6 cellular contexts compared by ENCODE assay signal in the genomic region with DNA sequence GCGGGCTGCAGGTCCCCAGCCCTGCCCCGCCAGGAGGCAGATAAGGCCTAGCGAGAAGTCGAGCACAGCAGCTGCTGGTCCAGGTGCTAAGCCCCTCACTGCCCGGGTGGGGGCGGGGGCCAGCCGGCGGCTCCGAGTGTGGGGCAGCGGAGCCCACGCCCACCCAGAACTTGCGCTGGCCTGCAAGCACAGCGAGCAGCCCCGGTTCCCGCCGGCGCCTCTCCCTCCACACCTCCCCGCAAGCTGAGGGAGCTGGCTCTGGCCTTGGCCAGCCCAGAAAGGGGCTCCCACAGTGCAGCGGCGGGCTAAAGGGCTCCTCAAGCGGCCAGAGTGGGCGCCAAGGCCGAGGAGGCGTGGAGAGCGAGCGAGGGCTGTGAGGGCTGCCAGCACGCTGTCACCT. TPM values are rescaled to one million over a fixed set of nuclear protein-coding genes. Genes with fewer than 3 reads are reported as not detected.
"Had no signal": no experiment of that assay in that cellular context is flagged by ENCODE, and none has a peak within 500 bp of the region (broad histone marks: within the 10 kb centered on the region; RNA-seq: fewer than 3 reads in every experiment).

No MANE protein-coding gene starts in this region.

RNA-seq across cellular contexts. Expression of a gene that starts 3.4 kb away (rescaled TPM):
- polyA plus RNA-seq: endothelial cell of umbilical vein, esophagus, fibroblast of lung, foreskin keratinocyte, heart left ventricle, heart right ventricle had no signal

RNA-seq across cellular contexts. Expression of a gene that starts 19.8 kb away (rescaled TPM):
- polyA plus RNA-seq: endothelial cell of umbilical vein, esophagus, fibroblast of lung, foreskin keratinocyte, heart left ventricle, heart right ventricle had no signal

RNA-seq across cellular contexts. Expression of a gene that starts 36.1 kb away (rescaled TPM):
- polyA plus RNA-seq: endothelial cell of umbilical vein, esophagus, fibroblast of lung, foreskin keratinocyte, heart right ventricle had no signal

RNA-seq across cellular contexts. Expression of a gene that starts 56.5 kb away (rescaled TPM):
- polyA plus RNA-seq: endothelial cell of umbilical vein, esophagus, fibroblast of lung, foreskin keratinocyte, heart left ventricle, heart right ventricle had no signal
